Comparison of ENCODE assay signal across 11 cellular contexts in genomic region chr2:231663458-231664290, GRCh38. TPM values are rescaled to one million over a fixed set of nuclear protein-coding genes. Genes with fewer than 3 reads are reported as not detected.
A peak's percentile ranks its signal among the peaks of the same experiment; 100 is the strongest.
DNase-seq lines count a peak whose midpoint lies in the region; ATAC-seq lines count a peak whose summit lies in the region.
"Had no signal": no experiment of that assay in that cellular context is flagged by ENCODE, and none has a peak within 500 bp of the region (broad histone marks: within the 10 kb centered on the region; RNA-seq: fewer than 3 reads in every experiment).

No MANE protein-coding gene starts in this region.

- no peaks in the 10 kb centered on the region for H3K9me3 ChIP-seq in T-helper 17 cell (ENCODE audit: control insufficient read depth, low read length, poor library complexity, severe bottlenecking)
- H3K9me3 ChIP-seq: colonic mucosa, pancreas had no signal

- peak; percentile 55 for DNase-seq in activated CD8-positive, alpha-beta memory T cell treated with anti-CD3 and anti-CD28 coated beads, Interleukin-2, amount 50 U/mL, for 48 hours
- no peak for DNase-seq in activated CD8-positive, alpha-beta memory T cell treated with anti-CD3 and anti-CD28 coated beads, Interleukin-2, amount 50 U/mL, for 4 hours
- no peak for DNase-seq in T-helper 17 cell
- peak; percentile 3 for DNase-seq in left kidney (ENCODE audit: low read depth, low spot score)
- DNase-seq in substantia nigra (lab: John Stamatoyannopoulos, UW), result no peak
- DNase-seq in T-helper 9 cell, result no peak
- DNase-seq in SW480 (ENCODE audit: low spot score), result no peak
- no peak for DNase-seq in DMS79 (lab: John Stamatoyannopoulos, UW)
- DNase-seq: colonic mucosa, NCI-H1417 treated with DMSO at 0.1 percent for 48 hours had no signal

- peak overlapping the region; percentile 82 for H3K27ac Mint-ChIP-seq in T-helper 17 cell

- no peak for ATAC-seq in T-helper 17 cell
- ATAC-seq: pancreas had no signal

- no peak overlapping the region for H3K4me3 Mint-ChIP-seq in T-helper 17 cell

- H3K27ac ChIP-seq in substantia nigra (ENCODE audit: low read depth, low read length, poor library complexity, severe bottlenecking), result peak overlapping the region; percentile 1

- no peaks in the 10 kb centered on the region for H3K27me3 Mint-ChIP-seq in T-helper 17 cell

- peaks cover 3% of the 10 kb centered on the region for H3K4me1 Mint-ChIP-seq in T-helper 17 cell

- no peaks in the 10 kb centered on the region for H3K36me3 Mint-ChIP-seq in T-helper 17 cell (ENCODE audit: low read depth)

RNA-seq across cellular contexts. Expression of gene PTMA, which starts 44.7 kb away (rescaled TPM):
- 1,000 to 10,000 TPM; 1,121 to 1,256 TPM for total RNA-seq in T-helper 17 cell

Comparison
In these comparisons a context has a peak if more than half of its experiments do, and no peak if none do; other contexts are left out.
1. DNase-seq: peak in activated CD8-positive, alpha-beta memory T cell treated with anti-CD3 and anti-CD28 coated beads, Interleukin-2, amount 50 U/mL, for 48 hours (single experiment) and left kidney (single experiment); none in activated CD8-positive, alpha-beta memory T cell treated with anti-CD3 and anti-CD28 coated beads, Interleukin-2, amount 50 U/mL, for 4 hours (single experiment), T-helper 17 cell (0 of 3), substantia nigra (0 of 49), T-helper 9 cell (single experiment), SW480 (single experiment) and DMS79 (single experiment).